Comparison of ENCODE assay signal across 8 cellular contexts in the genomic region with DNA sequence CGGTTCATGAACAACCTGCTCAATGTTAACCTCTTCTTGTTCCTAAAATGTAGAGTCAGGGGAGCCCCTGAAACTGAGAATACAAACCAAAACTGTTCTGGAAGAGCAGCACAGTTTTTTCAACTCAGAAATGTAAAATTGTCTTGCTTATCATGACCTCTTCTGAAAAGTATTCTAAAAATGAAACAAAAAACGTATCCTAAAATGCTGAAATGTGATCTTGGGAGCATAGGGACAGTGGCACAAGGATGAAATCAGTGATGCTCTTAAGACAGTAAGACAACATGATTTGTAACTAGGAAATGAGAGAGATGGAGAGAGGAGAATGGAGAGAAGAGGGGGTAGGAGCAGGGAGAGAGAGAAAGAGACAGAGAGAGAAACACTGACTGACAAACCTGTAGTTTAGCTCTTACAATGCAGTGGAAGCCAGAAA. TPM values are rescaled to one million over a fixed set of nuclear protein-coding genes. Genes with fewer than 3 reads are reported as not detected.
DNase-seq lines count a peak whose midpoint lies in the region; ATAC-seq and TF ChIP-seq lines count a peak whose summit lies in the region.

No MANE protein-coding gene starts in this region.

- WGBS in heart left ventricle, 4 donors = 50 to 64% (median 53%) methylated on average over 2 of the region's 2 CpGs

- H3F3A ChIP-seq in PC-3 (ENCODE audit: low read length, unreplicated experiment) = no peaks in the 10 kb centered on the region

- no peak overlapping the region for H3K9ac ChIP-seq in PC-3 (ENCODE audit: low read length)

- no peaks in the 10 kb centered on the region for H3K79me2 ChIP-seq in PC-3 (ENCODE audit: low read length)

- H3K4me2 ChIP-seq in PC-3 (ENCODE audit: low read length) = no peak overlapping the region

- H3K27ac ChIP-seq in heart left ventricle (peak overlapping the region in 11 of 12 donors; percentile 2 to 62 (median 49)), PC-3 (ENCODE audit: low read length) (no peak overlapping the region)

- H3K36me3 ChIP-seq in heart left ventricle (peaks cover 0 to 18% (median 0%) of the 10 kb centered on the region in 9 donors), PC-3 (ENCODE audit: low read depth, low read length) (no peaks in the 10 kb centered on the region)

- intact Hi-C loops in heart left ventricle (cut with DNase I) = no loop called here
- intact Hi-C loops in Right ventricle myocardium superior (cut with DNase I) = no loop called here
- intact Hi-C loops in PC-3 (cut with micrococcal nuclease) = no loop called here

- no peak for TF ChIP-seq POLR2A in heart left ventricle (IDR thresholded peaks at IDR 0.05)

- BruUV-seq in PC-3 (replicated peaks; lab: Mats Ljungman, UMichigan) = no TSS peak

- ATAC-seq in heart left ventricle = no peak
- no peak for ATAC-seq in Right ventricle myocardium superior (ENCODE audit: poor library complexity)
- ATAC-seq in HG03342 (IDR thresholded peaks at IDR 0.05; ENCODE audit: unreplicated experiment) = peak; percentile 32
- no peak for ATAC-seq in PC-3
- ATAC-seq in GM21447 (IDR thresholded peaks at IDR 0.05; ENCODE audit: unreplicated experiment) = no peak

- POLR2A ChIA-PET in PC-3 (lab: Charles Lee; ENCODE audit: unreplicated experiment) = no interaction called here

- H3K4me1 ChIP-seq in heart left ventricle = peaks cover 0 to 89% (median 45%) of the 10 kb centered on the region in 12 donors
- peaks cover 4% of the 10 kb centered on the region; the same call in 1 of the 2 replicates for H3K4me1 ChIP-seq in PC-3 (ENCODE audit: insufficient read depth, low read length)

- H3K9me3 ChIP-seq in heart left ventricle (no peaks in the 10 kb centered on the region), PC-3 (ENCODE audit: low read length) (no peaks in the 10 kb centered on the region)

- TF ChIP-seq CTCF in heart left ventricle (IDR thresholded peaks at IDR 0.05) (no peak), fibroblast of villous mesenchyme (IDR thresholded peaks at IDR 0.05; ENCODE audit: insufficient read depth, low read depth, low read length) (no peak), PC-3 (conservative IDR thresholded peaks at IDR 0.05; ENCODE audit: low read depth, low read length) (no peak)

- H3K9me2 ChIP-seq in PC-3 (replicated peaks; ENCODE audit: low read length) = no peaks in the 10 kb centered on the region

- H4K20me1 ChIP-seq in PC-3 (ENCODE audit: low read length) = no peaks in the 10 kb centered on the region

- no peak overlapping the region for H2AFZ ChIP-seq in PC-3 (ENCODE audit: low read length)

- DNase-seq in heart left ventricle (no peak), Right ventricle myocardium superior (no peak), fibroblast of villous mesenchyme (ENCODE audit: low read depth) (no peak), PC-3 (no peak), SHP77 treated with DMSO at 0.1 percent for 48 hours (lab: John Stamatoyannopoulos, UW) (no peak), NCI-H2081 treated with DMSO at 0.1 percent for 48 hours (lab: John Stamatoyannopoulos, UW) (no peak)

- H3K27me3 ChIP-seq in heart left ventricle (no peaks in the 10 kb centered on the region), PC-3 (ENCODE audit: low read length) (no peaks in the 10 kb centered on the region)

- H3K4me3 ChIP-seq in heart left ventricle = peak overlapping the region in 3 of 12 donors; percentile 17 to 28 (median 17)
- H3K4me3 ChIP-seq in fibroblast of villous mesenchyme (ENCODE audit: low read depth, low read length) = peak overlapping the region; percentile 19
- no peak overlapping the region for H3K4me3 ChIP-seq in PC-3 (ENCODE audit: low read length)

- CTCF ChIA-PET in PC-3 (lab: Charles Lee) = no interaction called here

RNA-seq across cellular contexts. Expression of a gene that starts 27.5 kb away (rescaled TPM):
- 10 to 100 TPM in 3 of 9 donors, 1 to 10 TPM in 6; 6.4 to 23.1 (median 9.9) TPM for total RNA-seq in heart left ventricle
- 1 to 10 TPM; 3.8 to 6.4 TPM for polyA plus RNA-seq in heart left ventricle
- 12.7 TPM for total RNA-seq in Right ventricle myocardium superior
- total RNA-seq in fibroblast of villous mesenchyme = 21.6 and 52.7 TPM in 2 replicates
- total RNA-seq in PC-3 (2014; rRNA removed) = 12.1 and 13.4 TPM in 2 replicates
